ENCODE assay signal across 41 cellular contexts in genomic region chr1:38025664-38026063, GRCh38. TPM values are rescaled to one million over a fixed set of nuclear protein-coding genes. Genes with fewer than 3 reads are reported as not detected.
DNase-seq lines count a peak whose midpoint lies in the region; ATAC-seq and TF ChIP-seq lines count a peak whose summit lies in the region.
"Had no signal": no experiment of that assay in that cellular context is flagged by ENCODE, and none has a peak within 500 bp of the region (broad histone marks: within the 10 kb centered on the region; RNA-seq: fewer than 3 reads in every experiment).

No MANE protein-coding gene starts in this region.

- CTCF ChIA-PET in activated CD8-positive, alpha-beta memory T cell treated with anti-CD3 and anti-CD28 coated beads, Interleukin-2, amount 10 ng/mL, durations not matched to agents 7 days and 5 days (lab: Charles Lee): interaction anchor here (1.0 to 6.9 kb wide), 8 partner anchors 10 to 809 kb away, joined by 3 to 34 read pairs (median 4); partner anchors contain the start of gene UTP11
- CTCF ChIA-PET in WTC11 (lab: Charles Lee): interaction anchor here (0.8 to 6.7 kb wide), 5 partner anchors 14 to 67 kb away, joined by 3 to 79 read pairs (median 7); no protein-coding TSS in a partner anchor

- H3K27ac ChIP-seq in foreskin keratinocyte (peak overlapping the region; percentile 97), left lung (no peak overlapping the region)
- H3K27ac ChIP-seq: cardiac muscle cell, coronary artery, neural progenitor cell, prostate gland, upper lobe of right lung had no signal

- H3K9me3 Mint-ChIP-seq in activated CD8-positive, alpha-beta memory T cell treated with anti-CD3 and anti-CD28 coated beads, Interleukin-2, amount 10 ng/mL, durations not matched to agents 7 days and 5 days (ENCODE audit: low read depth): no peaks in the 10 kb centered on the region
- H3K9me3 Mint-ChIP-seq in WTC11: no peaks in the 10 kb centered on the region
- H3K9me3 Mint-ChIP-seq in stimulated activated effector memory CD8-positive, alpha-beta T cell treated with anti-CD3 and anti-CD28 coated beads, Interleukin-12 subunit alpha, Interleukin-12 subunit beta, amount 100 ng/mL, for 72 hours: no peaks in the 10 kb centered on the region
- H3K9me3 Mint-ChIP-seq: CD4-positive, CD25-positive, alpha-beta regulatory T cell; neural progenitor cell; stimulated activated memory B cell treated with anti-CD40 and anti-IgM and Interleukin-4, amounts not matched to agents 10 μg/mL and 1 μg/mL and 100 μg/mL, for 72 hours had no signal

- no peaks in the 10 kb centered on the region for H3K27me3 Mint-ChIP-seq in activated CD8-positive, alpha-beta memory T cell treated with anti-CD3 and anti-CD28 coated beads, Interleukin-2, amount 10 ng/mL, durations not matched to agents 7 days and 5 days
- H3K27me3 Mint-ChIP-seq in WTC11 (ENCODE audit: low read depth): no peaks in the 10 kb centered on the region
- H3K27me3 Mint-ChIP-seq: activated CD4-positive, alpha-beta T cell treated with anti-CD3 and anti-CD28 coated beads for 36 hours; activated naive CD8-positive, alpha-beta T cell; CD4-positive, CD25-positive, alpha-beta regulatory T cell; stimulated activated memory B cell treated with anti-CD40 and anti-IgM and Interleukin-4, amounts not matched to agents 10 μg/mL and 1 μg/mL and 100 μg/mL, for 72 hours had no signal

- H3K4me1 Mint-ChIP-seq in activated CD8-positive, alpha-beta memory T cell treated with anti-CD3 and anti-CD28 coated beads, Interleukin-2, amount 10 ng/mL, durations not matched to agents 7 days and 5 days: peaks cover 49% of the 10 kb centered on the region
- H3K4me1 Mint-ChIP-seq in WTC11: peaks cover 46% of the 10 kb centered on the region
- H3K4me1 Mint-ChIP-seq in stimulated activated effector memory CD8-positive, alpha-beta T cell treated with anti-CD3 and anti-CD28 coated beads, Interleukin-12 subunit alpha, Interleukin-12 subunit beta, amount 100 ng/mL, for 72 hours: peaks cover 45% of the 10 kb centered on the region

- no peak for ATAC-seq in activated CD8-positive, alpha-beta memory T cell treated with anti-CD3 and anti-CD28 coated beads, Interleukin-2, amount 10 ng/mL, durations not matched to agents 7 days and 5 days
- ATAC-seq in WTC11: no peak
- no peak for ATAC-seq in foreskin keratinocyte
- no peak for ATAC-seq in stimulated activated effector memory CD8-positive, alpha-beta T cell treated with anti-CD3 and anti-CD28 coated beads, Interleukin-12 subunit alpha, Interleukin-12 subunit beta, amount 100 ng/mL, for 72 hours
- no peak for ATAC-seq in HG02970 (IDR thresholded peaks at IDR 0.05; ENCODE audit: low FRiP score, unreplicated experiment)
- ATAC-seq in left lung: no peak
- ATAC-seq: activated CD4-positive, alpha-beta T cell treated with anti-CD3 and anti-CD28 coated beads for 36 hours; activated CD8-positive, alpha-beta T cell treated with anti-CD3 and anti-CD28 coated beads, Interleukin-2, amount 10 ng/mL, durations not matched to agents 7 days and 5 days; left ventricle myocardium superior; stimulated activated memory B cell treated with anti-CD40 and anti-IgM and Interleukin-4, amounts not matched to agents 10 μg/mL and 1 μg/mL and 100 μg/mL, for 72 hours; upper lobe of right lung had no signal

- POLR2A ChIA-PET in WTC11 (lab: Charles Lee): no interaction called here

- no peak for TF ChIP-seq CTCF in WTC11 (IDR thresholded peaks at IDR 0.05)
- no peak for TF ChIP-seq CTCF in foreskin keratinocyte (conservative IDR thresholded peaks at IDR 0.05)
- no peak for TF ChIP-seq CTCF in left lung (IDR thresholded peaks at IDR 0.05)

- no peak overlapping the region for H3K4me3 Mint-ChIP-seq in activated CD8-positive, alpha-beta memory T cell treated with anti-CD3 and anti-CD28 coated beads, Interleukin-2, amount 10 ng/mL, durations not matched to agents 7 days and 5 days
- H3K4me3 Mint-ChIP-seq in WTC11: no peak overlapping the region
- no peak overlapping the region for H3K4me3 Mint-ChIP-seq in stimulated activated effector memory CD8-positive, alpha-beta T cell treated with anti-CD3 and anti-CD28 coated beads, Interleukin-12 subunit alpha, Interleukin-12 subunit beta, amount 100 ng/mL, for 72 hours
- H3K4me3 Mint-ChIP-seq: activated CD4-positive, alpha-beta T cell treated with anti-CD3 and anti-CD28 coated beads for 36 hours; activated CD8-positive, alpha-beta T cell treated with anti-CD3 and anti-CD28 coated beads, Interleukin-2, amount 10 ng/mL, durations not matched to agents 7 days and 5 days; activated naive CD8-positive, alpha-beta T cell; CD4-positive, CD25-positive, alpha-beta regulatory T cell; stimulated activated memory B cell treated with anti-CD40 and anti-IgM and Interleukin-4, amounts not matched to agents 10 μg/mL and 1 μg/mL and 100 μg/mL, for 72 hours had no signal

- intact Hi-C loops in left lung (cut with DNase I): no loop called here

- H3K27me3 ChIP-seq in foreskin keratinocyte (no peaks in the 10 kb centered on the region), left lung (peaks cover 0 to 9% of the 10 kb centered on the region in 2 donors)
- H3K27me3 ChIP-seq: cardiac muscle cell, MG63, neural progenitor cell, upper lobe of right lung had no signal

- peaks cover 0 to 52% of the 10 kb centered on the region in 2 donors for H3K36me3 ChIP-seq in left lung

- no peak for DNase-seq in activated CD8-positive, alpha-beta memory T cell treated with anti-CD3 and anti-CD28 coated beads, Interleukin-2, amount 10 ng/mL, durations not matched to agents 7 days and 5 days
- DNase-seq in activated CD8-positive, alpha-beta memory T cell treated with anti-CD3 and anti-CD28 coated beads, Interleukin-2, amount 50 U/mL, for 48 hours: no peak
- no peak for DNase-seq in WTC11 (ENCODE audit: low spot score)
- no peak for DNase-seq in foreskin keratinocyte
- no peak for DNase-seq in stimulated activated effector memory CD8-positive, alpha-beta T cell treated with anti-CD3 and anti-CD28 coated beads, Interleukin-12 subunit alpha, Interleukin-12 subunit beta, amount 100 ng/mL, for 72 hours (ENCODE audit: low spot score in 2 of 2)
- DNase-seq in NCI-H510A (lab: John Stamatoyannopoulos, UW): no peak
- no peak for DNase-seq in left lung
- DNase-seq: activated CD4-positive, alpha-beta T cell treated with anti-CD3 and anti-CD28 coated beads for 36 hours; activated CD8-positive, alpha-beta T cell treated with anti-CD3 and anti-CD28 coated beads, Interleukin-2, amount 10 ng/mL, durations not matched to agents 7 days and 5 days; activated effector memory CD4-positive, alpha-beta T cell treated with anti-CD3 and anti-CD28 coated beads, Interleukin-2, amount 50 U/mL, for 16 hours; activated T-cell treated with anti-CD3 and anti-CD28 coated beads for 4 hours; Calu3; CD4-positive, CD25-positive, alpha-beta regulatory T cell; DND-41; effector memory CD4-positive, alpha-beta T cell; erythroblast; GF-D8; GOT3; head of caudate nucleus; islet precursor cell; KBM-7; left ventricle myocardium superior; mesendoderm; MG63; NCI-H1105 treated with DMSO at 0.1 percent for 48 hours; NCI-H2029; NCI-H69; SHP77 treated with DMSO at 0.1 percent for 48 hours; stimulated activated CD4-positive, alpha-beta T cell treated with anti-CD3 and anti-CD28 coated beads, Interleukin-15, amount 100 ng/mL, for 24 hours; substantia nigra; SW 1271; upper lobe of right lung had no signal

- H3K27ac Mint-ChIP-seq in activated CD8-positive, alpha-beta memory T cell treated with anti-CD3 and anti-CD28 coated beads, Interleukin-2, amount 10 ng/mL, durations not matched to agents 7 days and 5 days: peak overlapping the region; percentile 10
- H3K27ac Mint-ChIP-seq in WTC11: peak overlapping the region; percentile 13; the same call in 1 of the 2 replicates
- peak overlapping the region; percentile 43 for H3K27ac Mint-ChIP-seq in stimulated activated effector memory CD8-positive, alpha-beta T cell treated with anti-CD3 and anti-CD28 coated beads, Interleukin-12 subunit alpha, Interleukin-12 subunit beta, amount 100 ng/mL, for 72 hours
- H3K27ac Mint-ChIP-seq: activated CD4-positive, alpha-beta T cell treated with anti-CD3 and anti-CD28 coated beads for 36 hours; activated CD8-positive, alpha-beta T cell treated with anti-CD3 and anti-CD28 coated beads, Interleukin-2, amount 10 ng/mL, durations not matched to agents 7 days and 5 days; activated naive CD8-positive, alpha-beta T cell; neural progenitor cell; stimulated activated memory B cell treated with anti-CD40 and anti-IgM and Interleukin-4, amounts not matched to agents 10 μg/mL and 1 μg/mL and 100 μg/mL, for 72 hours had no signal

- H3K36me3 Mint-ChIP-seq in activated CD8-positive, alpha-beta memory T cell treated with anti-CD3 and anti-CD28 coated beads, Interleukin-2, amount 10 ng/mL, durations not matched to agents 7 days and 5 days: peaks cover 21% of the 10 kb centered on the region
- H3K36me3 Mint-ChIP-seq in WTC11: peaks cover 41% of the 10 kb centered on the region
- H3K36me3 Mint-ChIP-seq in stimulated activated effector memory CD8-positive, alpha-beta T cell treated with anti-CD3 and anti-CD28 coated beads, Interleukin-12 subunit alpha, Interleukin-12 subunit beta, amount 100 ng/mL, for 72 hours: peaks cover 78% of the 10 kb centered on the region

- H3K9me3 ChIP-seq in left lung: no peaks in the 10 kb centered on the region
- H3K9me3 ChIP-seq: MG63, prostate gland, upper lobe of right lung had no signal

- peaks cover 54% of the 10 kb centered on the region for H3K4me1 ChIP-seq in foreskin keratinocyte
- peaks cover 15 to 30% of the 10 kb centered on the region in 2 donors for H3K4me1 ChIP-seq in left lung
- H3K4me1 ChIP-seq: prostate gland had no signal

- H3K4me3 ChIP-seq in left lung: no peak overlapping the region
- H3K4me3 ChIP-seq: cardiac muscle cell, coronary artery, MG63, neural progenitor cell, prostate gland, upper lobe of right lung had no signal

RNA-seq across cellular contexts. Expression of gene UTP11, which starts 13.1 kb away (rescaled TPM):
- 10 to 100 TPM; 32.4 to 49.6 TPM for total RNA-seq in activated CD8-positive, alpha-beta memory T cell treated with anti-CD3 and anti-CD28 coated beads, Interleukin-2, amount 10 ng/mL, durations not matched to agents 7 days and 5 days
- total RNA-seq in WTC11 (2021) (41.3 to 42.6 TPM (median 42.2 TPM) in 3 replicates), foreskin keratinocyte (51.0 and 65.2 TPM in 2 replicates), left lung (10 to 100 TPM; 24.5 to 33.3 TPM)
- polyA plus RNA-seq in foreskin keratinocyte: 50.6 and 64.0 TPM in 2 replicates

RNA-seq across cellular contexts. Expression of gene FHL3, which starts 20.4 kb away (rescaled TPM):
- 10 to 100 TPM; 13.5 to 14.5 TPM for total RNA-seq in activated CD8-positive, alpha-beta memory T cell treated with anti-CD3 and anti-CD28 coated beads, Interleukin-2, amount 10 ng/mL, durations not matched to agents 7 days and 5 days
- 28.1 to 34.4 TPM (median 28.1 TPM) in 3 replicates for total RNA-seq in WTC11 (2021)
- total RNA-seq in foreskin keratinocyte: 12.1 and 15.8 TPM in 2 replicates
- polyA plus RNA-seq in foreskin keratinocyte: 22.9 and 32.8 TPM in 2 replicates
- total RNA-seq in left lung: 10 to 100 TPM; 17.2 to 34.4 TPM

RNA-seq across cellular contexts. Expression of gene POU3F1, which starts 20.9 kb away (rescaled TPM):
- under 1 TPM in 1 of 2 experiments, not detected in 1; 0.09 TPM for total RNA-seq in activated CD8-positive, alpha-beta memory T cell treated with anti-CD3 and anti-CD28 coated beads, Interleukin-2, amount 10 ng/mL, durations not matched to agents 7 days and 5 days
- total RNA-seq in WTC11 (2021) (18.9 to 22.4 TPM (median 20.9 TPM) in 3 replicates), foreskin keratinocyte (0.14 and 0.25 TPM in 2 replicates), left lung (not detected)
- 0.08 and 0.12 TPM in 2 replicates for polyA plus RNA-seq in foreskin keratinocyte
- total RNA-seq: A172; activated CD8-positive, alpha-beta T cell treated with anti-CD3 and anti-CD28 coated beads, Interleukin-2, amount 10 ng/mL, durations not matched to agents 7 days and 5 days; Calu3; HT1080; left ventricle myocardium superior; upper lobe of right lung had no signal

RNA-seq across cellular contexts. Expression of gene SF3A3, which starts 35.8 kb away (rescaled TPM):
- total RNA-seq in activated CD8-positive, alpha-beta memory T cell treated with anti-CD3 and anti-CD28 coated beads, Interleukin-2, amount 10 ng/mL, durations not matched to agents 7 days and 5 days: 100 to 1,000 TPM in 1 of 2 experiments, 10 to 100 TPM in 1; 70.1 to 104 TPM
- 96.5 to 126 TPM (median 96.5 TPM) in 3 replicates for total RNA-seq in WTC11 (2021)
- 77.6 and 102 TPM in 2 replicates for total RNA-seq in foreskin keratinocyte
- 40.1 and 49.1 TPM in 2 replicates for polyA plus RNA-seq in foreskin keratinocyte
- 10 to 100 TPM; 37.1 to 47.1 TPM for total RNA-seq in left lung

Comparison
In these comparisons a context has a peak if more than half of its experiments do, and no peak if none do; other contexts are left out.
1. RNA of gene POU3F1, which starts 20.9 kb away (total RNA-seq): 18.9 to 22.4 TPM in WTC11; 0.14 to 0.25 TPM in foreskin keratinocyte, 0.09 TPM in activated CD8-positive, alpha-beta memory T cell treated with anti-CD3 and anti-CD28 coated beads, Interleukin-2, amount 10 ng/mL, durations not matched to agents 7 days and 5 days and not detected in left lung; every median in the first group is over 10 times any median in the second.
2. Peak in every context shown above with its lines, with median percentiles within 50 percentile points of each other: H3K27ac Mint-ChIP-seq.